Comparison of ENCODE assay signal across 8 cellular contexts in genomic region chr16:234468-235305, GRCh38. TPM values are rescaled to one million over a fixed set of nuclear protein-coding genes. Genes with fewer than 3 reads are reported as not detected.
DNase-seq lines count a peak whose midpoint lies in the region; ATAC-seq and TF ChIP-seq lines count a peak whose summit lies in the region.

Gene FAM234A, plus strand, starts transcription at chr16:234821. Its CDS starts 19,593 bp downstream, at chr16:254414.

- peak; percentile 42 for TF ChIP-seq CTCF in choroid plexus epithelial cell (conservative IDR thresholded peaks at IDR 0.05; ENCODE audit: low read depth, low read length)

- H3K4me1 ChIP-seq in BLaER1 treated with 17β-estradiol and CSF1 and Interleukin-3, amounts not matched to agents 10 nM and 100 nM: peaks cover 25 to 30% (median 29%) of the 10 kb centered on the region in 10 experiments

- DNase-seq in GM19240 (ENCODE audit: insufficient read length, low spot score) (peak; percentile 82), NCI-H524 (lab: John Stamatoyannopoulos, UW) (peak; percentile 88 to 95), choroid plexus epithelial cell (ENCODE audit: low read depth) (peak; percentile 89), kidney tubule cell (ENCODE audit: low spot score) (peak; percentile 93)
- peak; percentile 98 for DNase-seq in activated CD4-positive, alpha-beta T cell treated with anti-CD3 and anti-CD28 coated beads for 36 hours
- peak; percentile 90 to 94 (median 94) for DNase-seq in stimulated activated CD4-positive, alpha-beta T cell treated with anti-CD3 and anti-CD28 coated beads, Interleukin-1b, Interleukin-23, amount 100 ng/mL, for 24 hours (ENCODE audit: low read depth in 4 of 4, low spot score in 1 of 4)

- intact Hi-C loops in activated CD4-positive, alpha-beta T cell treated with anti-CD3 and anti-CD28 coated beads for 36 hours (cut with DNase I, micrococcal nuclease): loop anchor here (1.0 to 2.0 kb wide), 12 partner anchors 96 to 1376 kb away; partner anchors contain the start of genes AXIN1 (in 2 of the 2), CAPN15 (in 1 of the 2), DECR2 (in 1 of the 2) and METTL26 (in 1 of the 2)

- H3K36me3 ChIP-seq in BLaER1 treated with 17β-estradiol and CSF1 and Interleukin-3, amounts not matched to agents 10 nM and 100 nM: peaks cover 0 to 12% (median 4%) of the 10 kb centered on the region in 11 experiments; a peak in 8 of 22 replicates

- H3K4me3 ChIP-seq in BLaER1 treated with 17β-estradiol and CSF1 and Interleukin-3, amounts not matched to agents 10 nM and 100 nM: peak within 1 kb of the TSS; percentile 74 to 89 (median 82)
- peak within 1 kb of the TSS; percentile 94 for H3K4me3 ChIP-seq in choroid plexus epithelial cell (ENCODE audit: low read depth, low read length)

- ATAC-seq in HG03460 (IDR thresholded peaks at IDR 0.05; ENCODE audit: unreplicated experiment): peak; percentile 83
- peak; percentile 91 for ATAC-seq in activated CD4-positive, alpha-beta T cell treated with anti-CD3 and anti-CD28 coated beads for 36 hours

- H3K4me1 Mint-ChIP-seq in activated CD4-positive, alpha-beta T cell treated with anti-CD3 and anti-CD28 coated beads for 36 hours: peaks cover 17% of the 10 kb centered on the region

- H3K4me3 Mint-ChIP-seq in activated CD4-positive, alpha-beta T cell treated with anti-CD3 and anti-CD28 coated beads for 36 hours: peak within 1 kb of the TSS; percentile 90

- no peaks in the 10 kb centered on the region for H3K9me3 Mint-ChIP-seq in activated CD4-positive, alpha-beta T cell treated with anti-CD3 and anti-CD28 coated beads for 36 hours (ENCODE audit: low read depth)

- POLR2A ChIA-PET in activated CD4-positive, alpha-beta T cell treated with anti-CD3 and anti-CD28 coated beads for 36 hours (lab: Charles Lee): interaction anchor here (0.6 to 1.4 kb wide), 11 partner anchors 10 to 267 kb away, joined by 3 to 13 read pairs (median 3); partner anchors contain the start of genes POLR3K and SNRNP25

- H3K27me3 ChIP-seq in BLaER1 treated with 17β-estradiol and CSF1 and Interleukin-3, amounts not matched to agents 10 nM and 100 nM: no peaks in the 10 kb centered on the region

- peak within 1 kb of the TSS; percentile 81 to 94 (median 92) for H3K4me2 ChIP-seq in BLaER1 treated with 17β-estradiol and CSF1 and Interleukin-3, amounts not matched to agents 10 nM and 100 nM

- peaks cover 0 to 7% (median 0%) of the 10 kb centered on the region in 11 experiments; a peak in 4 of 22 replicates for H4K20me1 ChIP-seq in BLaER1 treated with 17β-estradiol and CSF1 and Interleukin-3, amounts not matched to agents 10 nM and 100 nM

- no peaks in the 10 kb centered on the region for H3K27me3 Mint-ChIP-seq in activated CD4-positive, alpha-beta T cell treated with anti-CD3 and anti-CD28 coated beads for 36 hours

- no peaks in the 10 kb centered on the region for H3K9me3 ChIP-seq in BLaER1 treated with 17β-estradiol and CSF1 and Interleukin-3, amounts not matched to agents 10 nM and 100 nM (replicated peaks in 1 of 11)

- peak within 1 kb of the TSS; percentile 79 to 93 (median 88) for H3K9ac ChIP-seq in BLaER1 treated with 17β-estradiol and CSF1 and Interleukin-3, amounts not matched to agents 10 nM and 100 nM

- H3K27ac Mint-ChIP-seq in activated CD4-positive, alpha-beta T cell treated with anti-CD3 and anti-CD28 coated beads for 36 hours: peak within 1 kb of the TSS; percentile 96

- peaks cover 4% of the 10 kb centered on the region for H3K36me3 Mint-ChIP-seq in activated CD4-positive, alpha-beta T cell treated with anti-CD3 and anti-CD28 coated beads for 36 hours (ENCODE audit: low read depth)

- peak within 1 kb of the TSS; percentile 79 to 95 (median 85) for H3K27ac ChIP-seq in BLaER1 treated with 17β-estradiol and CSF1 and Interleukin-3, amounts not matched to agents 10 nM and 100 nM

- CTCF ChIA-PET in activated CD4-positive, alpha-beta T cell treated with anti-CD3 and anti-CD28 coated beads for 36 hours (lab: Charles Lee): interaction anchor here (0.6 to 1.8 kb wide), 15 partner anchors 8 to 1242 kb away, joined by 3 to 16 read pairs (median 4); partner anchors contain the start of gene RAB11FIP3

RNA-seq across cellular contexts. Expression of gene FAM234A, which starts in this region (rescaled TPM):
- total RNA-seq in activated CD4-positive, alpha-beta T cell treated with anti-CD3 and anti-CD28 coated beads for 36 hours: 10 to 100 TPM; 11.3 to 15.2 TPM

Comparison
In these comparisons a context has a peak if more than half of its experiments do, and no peak if none do; other contexts are left out.
1. Peak in every context shown above with its lines: DNase-seq, ATAC-seq, H3K4me3 ChIP-seq and H3K27ac ChIP-seq.